ENCODE assay signal across 24 cellular contexts in genomic region chr6:33740204-33740608, GRCh38. TPM values are rescaled to one million over a fixed set of nuclear protein-coding genes. Genes with fewer than 3 reads are reported as not detected.
DNase-seq lines count a peak whose midpoint lies in the region; ATAC-seq, FAIRE-seq and TF ChIP-seq lines count a peak whose summit lies in the region.
"Had no signal": no experiment of that assay in that cellular context is flagged by ENCODE, and none has a peak within 500 bp of the region (broad histone marks: within the 10 kb centered on the region; RNA-seq: fewer than 3 reads in every experiment).

No MANE protein-coding gene starts in this region.

- FAIRE-seq in K562 (lab: Jason Lieb, UNC): no peak
- FAIRE-seq: GM19239 had no signal

- H3K4me2 ChIP-seq in K562 (ENCODE audit: insufficient read depth, low read length): no peak overlapping the region

- TF ChIP-seq EP300 in K562 (IDR thresholded peaks at IDR 0.05; ENCODE audit: low read length): no peak

- TF ChIP-seq RAD21 in K562 (CRISPR knock-in tag; conservative IDR thresholded peaks at IDR 0.05 in 1 of 2, IDR thresholded peaks at IDR 0.05 in 1 of 2): no peak

- H3K27ac ChIP-seq in K562 (ENCODE audit: extremely low read depth, low read depth, low read length): no peak overlapping the region
- peak overlapping the region; percentile 41 to 93 (median 86) for H3K27ac ChIP-seq in heart right ventricle
- peak overlapping the region; percentile 100 for H3K27ac ChIP-seq in psoas muscle
- H3K27ac ChIP-seq: BLaER1 treated with 17β-estradiol and CSF1 and Interleukin-3, amounts not matched to agents 10 nM and 100 nM; upper lobe of left lung had no signal

- no TSS peak for BruUV-seq in K562 (replicated peaks; lab: Mats Ljungman, UMichigan)

- intact Hi-C loops in K562 (cut with micrococcal nuclease): no loop called here
- intact Hi-C loops in heart right ventricle (cut with DNase I): no loop called here
- intact Hi-C loops in psoas muscle (cut with DNase I): no loop called here

- no peak overlapping the region for H2AFZ ChIP-seq in K562 (ENCODE audit: low read depth, low read length)

- no peaks in the 10 kb centered on the region for H3K79me2 ChIP-seq in K562 (ENCODE audit: control insufficient read depth, insufficient read depth, low read length)

- ATAC-seq in K562 (peak; percentile 78), heart right ventricle (peak in 7 of 8 donors; percentile 19 to 68 (median 35)), psoas muscle (peak; percentile 40 to 51 (median 46)), omental fat pad (ENCODE audit: low FRiP score) (no peak), GM21423 (IDR thresholded peaks at IDR 0.05; ENCODE audit: unreplicated experiment) (no peak)
- ATAC-seq in activated CD4-positive, CD25-positive, alpha-beta regulatory T cell treated with anti-CD3 and anti-CD28 coated beads, Interleukin-2, amount 50 U/mL, for 24 hours: no peak
- ATAC-seq: stimulated activated naive B cell treated with anti-CD40 and anti-IgM and Interleukin-4, amounts not matched to agents 10 μg/mL and 1 μg/mL and 100 μg/mL, for 72 hours had no signal

- H3K36me3 ChIP-seq in K562 (ENCODE audit: control insufficient read depth, insufficient read depth, low read length) (no peaks in the 10 kb centered on the region), heart right ventricle (peaks cover 0 to 6% (median 0%) of the 10 kb centered on the region in 9 donors), psoas muscle (ENCODE audit: insufficient read depth in 1 of 2, low read depth in 1 of 2) (peaks cover 0 to 80% of the 10 kb centered on the region in 2 donors)
- H3K36me3 ChIP-seq: BLaER1 treated with 17β-estradiol and CSF1 and Interleukin-3, amounts not matched to agents 10 nM and 100 nM had no signal

- no peak overlapping the region for H3K9ac ChIP-seq in K562 (ENCODE audit: insufficient read depth in 1 of 2, low read depth in 2 of 2, low read length in 2 of 2)

- CTCF ChIA-PET in K562 (lab: Yijun Ruan, JAX; ENCODE audit: low intra/inter-chr PET ratio): no interaction called here

- in situ Hi-C loops in K562 (cut with MboI): no loop called here

- POLR2A ChIA-PET in K562 (lab: Yijun Ruan, JAX): no interaction called here

- TF ChIP-seq CTCF in K562 (IDR thresholded peaks at IDR 0.05 in 2 of 3, conservative IDR thresholded peaks at IDR 0.05 in 1 of 3; ENCODE audit: insufficient read depth in 2 of 3, low read depth in 1 of 3, low read length in 3 of 3) (no peak), heart right ventricle (IDR thresholded peaks at IDR 0.05) (no peak), psoas muscle (IDR thresholded peaks at IDR 0.05) (no peak), omental fat pad (IDR thresholded peaks at IDR 0.05) (no peak)

- H3K9me1 ChIP-seq in K562 (ENCODE audit: control insufficient read depth, insufficient read depth, low read length): peaks cover 2% of the 10 kb centered on the region

- H3K4me3 ChIP-seq in K562 (no peak overlapping the region), heart right ventricle (no peak overlapping the region), psoas muscle (peak overlapping the region; percentile 72)
- H3K4me3 ChIP-seq: BLaER1 treated with 17β-estradiol and CSF1 and Interleukin-3, amounts not matched to agents 10 nM and 100 nM; upper lobe of left lung had no signal

- peaks cover 5% of the 10 kb centered on the region for H4K20me1 ChIP-seq in K562 (replicated peaks; ENCODE audit: control insufficient read depth, insufficient read depth, low read length)

- H3K27me3 ChIP-seq in K562 (ENCODE audit: control insufficient read depth in 2 of 2, insufficient read depth in 2 of 2, low read length in 2 of 2) (peaks cover 22 to 61% of the 10 kb centered on the region in 2 experiments; a peak in 4 of 5 replicates), heart right ventricle (peaks cover 0 to 14% (median 0%) of the 10 kb centered on the region in 7 donors), psoas muscle (ENCODE audit: insufficient read depth in 3 of 3, low read length in 2 of 3) (no peaks in the 10 kb centered on the region)
- H3K27me3 ChIP-seq: BLaER1 treated with 17β-estradiol and CSF1 and Interleukin-3, amounts not matched to agents 10 nM and 100 nM; upper lobe of left lung had no signal

- no peak for TF ChIP-seq POLR2A in K562 (conservative IDR thresholded peaks at IDR 0.05)

- 8% methylated on average over 6 of the region's 6 CpGs for whole genome bisulfite sequencing in K562 (ENCODE audit: insufficient coverage, low coverage, missing lambda C conversion rate)
- 27 to 39% methylated on average over 6 of the region's 6 CpGs for WGBS in heart right ventricle, 2 donors
- WGBS in psoas muscle, 3 donors: 18 to 21% (median 20%) methylated on average over 6 of the region's 6 CpGs

- DNase-seq in HuH-7.5 (ENCODE audit: low spot score) (peak; percentile 49), K562 (ENCODE audit: extremely low read depth in 1 of 4, low spot score in 3 of 4) (no peak), heart right ventricle (peak; percentile 49 to 50), psoas muscle (peak; percentile 85 to 93), omental fat pad (ENCODE audit: low spot score) (no peak)
- no peak for DNase-seq in activated T-cell treated with anti-CD3 and anti-CD28 coated beads, Interleukin-2, amount 50 U/mL, for 48 hours
- DNase-seq: activated CD4-positive, CD25-positive, alpha-beta regulatory T cell; amniotic stem cell; DMS79 treated with DMSO at 0.1 percent for 48 hours; foreskin melanocyte; IMR-90; NCI-H1048; NCI-H2107; NCI-H748 treated with DMSO at 0.1 percent for 48 hours; nucleus accumbens; stimulated activated naive B cell treated with anti-CD40 and anti-IgM and Interleukin-4, amounts not matched to agents 10 μg/mL and 1 μg/mL and 100 μg/mL, for 72 hours; T-helper 1 cell had no signal

- H3K9me3 ChIP-seq in K562 (replicated peaks; ENCODE audit: control insufficient read depth, insufficient read depth, low read depth, low read length) (no peaks in the 10 kb centered on the region), heart right ventricle (no peaks in the 10 kb centered on the region), psoas muscle (no peaks in the 10 kb centered on the region)
- H3K9me3 ChIP-seq: BLaER1 treated with 17β-estradiol and CSF1 and Interleukin-3, amounts not matched to agents 10 nM and 100 nM; upper lobe of left lung had no signal

- peaks cover 9% of the 10 kb centered on the region in 2 experiments; a peak in 2 of 5 replicates for H3K4me1 ChIP-seq in K562 (replicated peaks in 1 of 2; ENCODE audit: control insufficient read depth in 2 of 2, insufficient read depth in 2 of 2, low read length in 2 of 2)
- peaks cover 18 to 95% (median 73%) of the 10 kb centered on the region in 9 donors for H3K4me1 ChIP-seq in heart right ventricle
- peaks cover 64% of the 10 kb centered on the region for H3K4me1 ChIP-seq in psoas muscle

RNA-seq across cellular contexts. Expression of gene IP6K3, which starts 6.5 kb away (rescaled TPM):
- not detected in 2 replicates for total RNA-seq in K562 (2011; cell fraction: chromatin; rRNA removed; ENCODE audit: low replicate concordance)
- not detected in 2 replicates for total RNA-seq in K562 (2011; cell fraction: nucleolus; rRNA removed)
- total RNA-seq in K562 (2011; cell fraction: nucleoplasm; rRNA removed): not detected in 2 replicates
- total RNA-seq in K562 (2014; rRNA removed): not detected in 2 replicates
- not detected in 2 replicates for total RNA-seq in K562 (2014; rRNA removed; fragmentation: Illumina TruSeq; extraction: Trizol)
- total RNA-seq in K562 (2015; rRNA removed; fragmentation: Illumina TruSeq; extraction: Trizol): not detected in 2 replicates
- total RNA-seq in K562 (2021): not detected in 2 replicates
- polyA plus RNA-seq in K562 (2011; rRNA removed): not detected in 2 replicates
- not detected in 2 replicates for polyA plus RNA-seq in K562 (2011; cell fraction: cytosol; rRNA removed)
- not detected in 2 replicates for polyA plus RNA-seq in K562 (2011; cell fraction: nucleus; rRNA removed)
- polyA plus RNA-seq in K562 (2012): not detected in 2 replicates
- not detected in 2 replicates for polyA plus RNA-seq in K562 (2014; fragmentation: Illumina TruSeq; extraction: Trizol)
- not detected for polyA plus RNA-seq in K562 (2014; fragmentation: Nextera tagmentation; extraction: Ambion mirVana)
- not detected in 2 replicates for polyA plus RNA-seq in K562 (2014; rRNA removed)
- not detected in 2 replicates for polyA minus RNA-seq in K562 (2011; rRNA and poly(A)+ RNA removed)
- not detected in 2 replicates for polyA minus RNA-seq in K562 (2011; cell fraction: cytosol; rRNA and poly(A)+ RNA removed)
- polyA minus RNA-seq in K562 (2011; cell fraction: nucleus; rRNA and poly(A)+ RNA removed): not detected in 2 replicates
- total RNA-seq in heart right ventricle: 10 to 100 TPM; 15.9 to 55.7 (median 27.5) TPM
- 10 to 100 TPM; 18.4 to 32.6 TPM for polyA plus RNA-seq in heart right ventricle
- 100 to 1,000 TPM; 113 to 363 (median 306) TPM for total RNA-seq in psoas muscle
- 100 to 1,000 TPM in 2 of 3 donors, 10 to 100 TPM in 1; 95.7 to 220 (median 175) TPM for polyA plus RNA-seq in psoas muscle
- 1 to 10 TPM in 1 of 4 donors, under 1 TPM in 3; 0.19 to 2.2 (median 0.45) TPM for total RNA-seq in omental fat pad
- total RNA-seq: activated CD8-positive, alpha-beta memory T cell treated with anti-CD3 and anti-CD28 coated beads for 36 hours; activated T-helper 2 cell treated with anti-CD3 and anti-CD28 coated beads, Interferon-gamma antibody, Interleukin-2, Interleukin-4, amounts not matched to agents 10 μg/mL and 5 μg/mL and 100 μg/mL, durations not matched to agents 14 hours and 24 hours and 36 hours had no signal

RNA-seq across cellular contexts. Expression of gene UQCC2, which starts 28.7 kb away (rescaled TPM):
- total RNA-seq in K562 (2011; cell fraction: chromatin; rRNA removed; ENCODE audit: low replicate concordance): 19.9 and 36.1 TPM in 2 replicates
- total RNA-seq in K562 (2011; cell fraction: nucleolus; rRNA removed): 29.5 and 31.9 TPM in 2 replicates
- 27.8 and 33.5 TPM in 2 replicates for total RNA-seq in K562 (2011; cell fraction: nucleoplasm; rRNA removed)
- total RNA-seq in K562 (2014; rRNA removed) (63.3 and 92.9 TPM in 2 replicates), K562 (2014; rRNA removed; fragmentation: Illumina TruSeq; extraction: Trizol) (140 and 158 TPM in 2 replicates), K562 (2015; rRNA removed; fragmentation: Illumina TruSeq; extraction: Trizol) (113 and 133 TPM in 2 replicates), K562 (2021) (161 and 179 TPM in 2 replicates), heart right ventricle (100 to 1,000 TPM; 222 to 328 (median 245) TPM), psoas muscle (100 to 1,000 TPM; 118 to 184 (median 145) TPM), omental fat pad (10 to 100 TPM; 10.4 to 19.6 (median 15.5) TPM)
- polyA plus RNA-seq in K562 (2011; rRNA removed) (128 and 161 TPM in 2 replicates), K562 (2014; fragmentation: Illumina TruSeq; extraction: Trizol) (110 and 119 TPM in 2 replicates), K562 (2014; fragmentation: Nextera tagmentation; extraction: Ambion mirVana) (100 to 1,000 TPM; 832 to 927 TPM), K562 (2014; rRNA removed) (58.5 and 98.3 TPM in 2 replicates), heart right ventricle (100 to 1,000 TPM; 200 to 598 TPM), psoas muscle (100 to 1,000 TPM; 129 to 158 (median 141) TPM)
- 49.2 and 81.5 TPM in 2 replicates for polyA plus RNA-seq in K562 (2011; cell fraction: cytosol; rRNA removed)
- polyA plus RNA-seq in K562 (2011; cell fraction: nucleus; rRNA removed): 67.5 and 72.8 TPM in 2 replicates
- polyA plus RNA-seq in K562 (2012): 166 and 322 TPM in 2 replicates
- polyA minus RNA-seq in K562 (2011; rRNA and poly(A)+ RNA removed): 17.7 and 23.0 TPM in 2 replicates
- polyA minus RNA-seq in K562 (2011; cell fraction: cytosol; rRNA and poly(A)+ RNA removed): 19.1 and 24.0 TPM in 2 replicates
- polyA minus RNA-seq in K562 (2011; cell fraction: nucleus; rRNA and poly(A)+ RNA removed): 17.8 and 17.9 TPM in 2 replicates

RNA-seq across cellular contexts. Expression of gene LEMD2, which starts 48.7 kb away (rescaled TPM):
- total RNA-seq in K562 (2011; cell fraction: chromatin; rRNA removed; ENCODE audit: low replicate concordance): 110 and 155 TPM in 2 replicates
- total RNA-seq in K562 (2011; cell fraction: nucleolus; rRNA removed): 95.4 and 123 TPM in 2 replicates
- 110 and 121 TPM in 2 replicates for total RNA-seq in K562 (2011; cell fraction: nucleoplasm; rRNA removed)
- total RNA-seq in K562 (2014; rRNA removed) (30.8 and 42.0 TPM in 2 replicates), K562 (2014; rRNA removed; fragmentation: Illumina TruSeq; extraction: Trizol) (24.3 and 28.2 TPM in 2 replicates), K562 (2015; rRNA removed; fragmentation: Illumina TruSeq; extraction: Trizol) (36.4 and 44.5 TPM in 2 replicates), K562 (2021) (36.4 and 42.6 TPM in 2 replicates), heart right ventricle (10 to 100 TPM; 18.5 to 32.1 (median 25.6) TPM), psoas muscle (10 to 100 TPM; 21.3 to 38.8 (median 24.5) TPM), omental fat pad (10 to 100 TPM; 25.8 to 75.0 (median 40.4) TPM)
- polyA plus RNA-seq in K562 (2011; rRNA removed) (46.3 and 50.4 TPM in 2 replicates), K562 (2014; fragmentation: Illumina TruSeq; extraction: Trizol) (26.4 and 26.7 TPM in 2 replicates), K562 (2014; fragmentation: Nextera tagmentation; extraction: Ambion mirVana) (under 1 TPM; 0.32 to 0.37 TPM), K562 (2014; rRNA removed) (34.3 and 41.4 TPM in 2 replicates), heart right ventricle (10 to 100 TPM; 39.2 to 45.9 TPM), psoas muscle (10 to 100 TPM; 37.3 to 63.3 (median 45.0) TPM)
- polyA plus RNA-seq in K562 (2011; cell fraction: cytosol; rRNA removed): 30.6 and 34.6 TPM in 2 replicates
- polyA plus RNA-seq in K562 (2011; cell fraction: nucleus; rRNA removed): 121 and 133 TPM in 2 replicates
- 30.2 and 57.3 TPM in 2 replicates for polyA plus RNA-seq in K562 (2012)
- 32.2 and 37.5 TPM in 2 replicates for polyA minus RNA-seq in K562 (2011; rRNA and poly(A)+ RNA removed)
- 16.3 and 23.9 TPM in 2 replicates for polyA minus RNA-seq in K562 (2011; cell fraction: cytosol; rRNA and poly(A)+ RNA removed)
- polyA minus RNA-seq in K562 (2011; cell fraction: nucleus; rRNA and poly(A)+ RNA removed): 53.7 and 96.3 TPM in 2 replicates

Comparison
In these comparisons a context has a peak if more than half of its experiments do, and no peak if none do; other contexts are left out.
1. DNase-seq: peak in HuH-7.5 (single experiment), heart right ventricle (2 of 2) and psoas muscle (2 of 2); none in K562 (0 of 4), omental fat pad (single experiment) and activated T-cell treated with anti-CD3 and anti-CD28 coated beads, Interleukin-2, amount 50 U/mL, for 48 hours (0 of 2).
2. ATAC-seq: peak in K562 (single experiment), heart right ventricle (7 of 8) and psoas muscle (4 of 4); none in omental fat pad (single experiment), GM21423 (single experiment) and activated CD4-positive, CD25-positive, alpha-beta regulatory T cell treated with anti-CD3 and anti-CD28 coated beads, Interleukin-2, amount 50 U/mL, for 24 hours (0 of 2).
3. RNA of gene IP6K3, which starts 6.5 kb away (total RNA-seq): 113 to 363 TPM in psoas muscle and 15.9 to 55.7 TPM in heart right ventricle; 0.19 to 2.2 TPM in omental fat pad and not detected in K562; every median in the first group is over 4 times any median in the second.